In the genomic region with DNA sequence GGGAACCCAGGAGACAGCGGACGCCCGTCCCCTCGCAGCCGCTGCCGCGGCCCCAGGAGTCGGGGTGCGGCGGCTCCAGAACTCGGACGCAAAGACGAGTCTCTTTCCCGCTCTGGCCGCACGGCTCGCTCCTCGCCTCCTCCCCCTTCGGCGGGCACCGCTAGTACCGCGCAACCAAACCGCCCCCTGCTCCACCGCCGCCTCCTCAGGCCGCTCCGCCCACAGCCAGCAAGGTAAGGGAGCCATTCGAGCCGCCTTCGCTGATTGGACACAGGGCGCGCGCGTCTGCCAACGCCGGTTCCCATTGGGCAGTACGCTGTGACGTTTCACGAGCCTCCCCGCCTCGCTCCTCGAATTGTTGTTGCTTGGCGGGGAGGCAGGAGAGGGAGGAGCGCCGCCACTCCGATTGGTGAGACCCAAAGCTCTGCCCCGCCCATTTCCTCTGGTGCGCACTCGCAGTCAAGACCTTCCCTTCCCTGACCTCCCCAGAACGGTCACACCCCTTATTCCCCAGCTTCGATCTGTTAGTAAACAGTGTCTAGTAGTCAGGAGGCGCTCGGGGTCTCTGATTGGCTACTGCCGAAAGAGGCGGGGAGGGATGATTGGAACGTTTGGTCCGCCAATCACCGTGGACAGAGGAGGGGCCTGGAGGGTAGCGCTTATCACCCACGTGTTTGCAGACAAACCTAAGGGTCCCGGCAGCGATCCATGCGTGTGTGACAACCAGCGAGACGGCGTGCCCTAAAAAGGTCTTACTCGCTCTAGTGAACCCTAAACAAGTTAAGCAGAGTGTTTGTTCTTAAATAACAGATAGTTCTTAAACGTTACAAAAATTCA, we compare ENCODE assay signal across 8 cellular contexts. TPM values are rescaled to one million over a fixed set of nuclear protein-coding genes. Genes with fewer than 3 reads are reported as not detected.
DNase-seq lines count a peak whose midpoint lies in the region; ATAC-seq, FAIRE-seq and TF ChIP-seq lines count a peak whose summit lies in the region.

A gene (minus strand): TSS at position 170 of the 837 bp plus-strand sequence. CDS start 207 bp downstream, outside the sequence.

- under 1% methylated on average over 68 of the region's 69 CpGs for WGBS in prostate gland

- TF ChIP-seq POLR2A in prostate gland (IDR thresholded peaks at IDR 0.05): peak; percentile 96

- FAIRE-seq in urothelium cell line (lab: Jason Lieb, UNC): no peak

- no peaks in the 10 kb centered on the region for H3K9me3 ChIP-seq in prostate gland

- DNase-seq in NCI-H187 (lab: John Stamatoyannopoulos, UW) (peak; percentile 99 to 100), T-helper 2 cell (peak; percentile 98 to 100 (median 100)), left ventricle myocardium superior (peak; percentile 100), prostate gland (ENCODE audit: low spot score) (peak; percentile 100), urothelium cell line (ENCODE audit: low spot score) (peak; percentile 92)

- intact Hi-C loops in left ventricle myocardium superior (cut with micrococcal nuclease) (no loop called here), prostate gland (cut with DNase I) (loop anchor here (2.0 to 10.0 kb wide), 2 partner anchors 110 to 224 kb away; no protein-coding TSS in a partner anchor)

- peak in 2 of 4 experiments; percentile 57 for TF ChIP-seq CTCF in prostate gland (IDR thresholded peaks at IDR 0.05)

- H3K36me3 ChIP-seq in prostate gland: no peaks in the 10 kb centered on the region

- peak; percentile 87 for ATAC-seq in GM18498 (IDR thresholded peaks at IDR 0.05; ENCODE audit: unreplicated experiment)
- peak; percentile 88 for ATAC-seq in HG02938 (IDR thresholded peaks at IDR 0.05; ENCODE audit: unreplicated experiment)
- ATAC-seq in left ventricle myocardium superior: peak; percentile 97

- H3K27ac ChIP-seq in angular gyrus (ENCODE audit: low read depth, low read length) (peak within 1 kb of the TSS; percentile 93), prostate gland (peak within 1 kb of the TSS; percentile 95 to 99)

- H3K4me3 ChIP-seq in prostate gland: peak within 1 kb of the TSS; percentile 80 to 82

- H3K27me3 ChIP-seq in prostate gland (replicated peaks; ENCODE audit: insufficient read depth): no peaks in the 10 kb centered on the region

- H3K4me1 ChIP-seq in prostate gland (replicated peaks): no peaks in the 10 kb centered on the region

RNA-seq across cellular contexts. Expression of the gene that starts here (rescaled TPM):
- total RNA-seq in left ventricle myocardium superior (11.9 TPM), prostate gland (10 to 100 TPM in 1 of 2 donors, 1 to 10 TPM in 1; 8.9 to 10.3 TPM)

Comparison
In these comparisons a context has a peak if more than half of its experiments do, and no peak if none do; other contexts are left out.
1. Peak in every context shown above with its lines: DNase-seq, ATAC-seq, H3K4me3 ChIP-seq and H3K27ac ChIP-seq.